8 cellular contexts compared by ENCODE assay signal in genomic region chr6:3068329-3069223, GRCh38. TPM values are rescaled to one million over a fixed set of nuclear protein-coding genes. Genes with fewer than 3 reads are reported as not detected.
DNase-seq lines count a peak whose midpoint lies in the region; ATAC-seq and TF ChIP-seq lines count a peak whose summit lies in the region.

RIPK1 (plus strand) TSS chr6:3068494; CDS start chr6:3076824, 8,330 bp downstream.

- intact Hi-C loops in stomach (cut with DNase I; ENCODE audit: low total_unique reads), result no loop called here

- TF ChIP-seq POLR2A in stomach (IDR thresholded peaks at IDR 0.05), result peak in 2 of 4 donors; percentile 31 to 66

- peak within 1 kb of the TSS; percentile 98 for H3K27ac Mint-ChIP-seq in nephron progenitor cell

- H3K4me1 ChIP-seq in KMS-11 (ENCODE audit: low read depth, poor library complexity, severe bottlenecking), result peaks cover 20% of the 10 kb centered on the region
- H3K4me1 ChIP-seq in stomach, result peaks cover 27 to 74% (median 53%) of the 10 kb centered on the region in 4 donors

- peaks cover 34% of the 10 kb centered on the region for H3K4me1 Mint-ChIP-seq in nephron progenitor cell

- 0 to 1% (median 1%) methylated on average over 54 to 112 of the region's 112 CpGs for WGBS in stomach, 5 donors

- H3K79me2 ChIP-seq in KMS-11 (ENCODE audit: insufficient read depth, low read depth), result peaks cover 18% of the 10 kb centered on the region

- H3K27me3 ChIP-seq in KMS-11 (ENCODE audit: insufficient read depth, low read depth), result no peaks in the 10 kb centered on the region
- no peaks in the 10 kb centered on the region for H3K27me3 ChIP-seq in stomach

- peak within 1 kb of the TSS; percentile 92 for H3K4me3 Mint-ChIP-seq in nephron progenitor cell

- peaks cover 22% of the 10 kb centered on the region for H3K27me3 Mint-ChIP-seq in nephron progenitor cell (ENCODE audit: low read depth, poor library complexity)

- H3K36me3 Mint-ChIP-seq in nephron progenitor cell (ENCODE audit: low read depth), result peaks cover 15% of the 10 kb centered on the region

- no peaks in the 10 kb centered on the region for H3K9me3 ChIP-seq in stomach

- no peaks in the 10 kb centered on the region for H4K20me1 ChIP-seq in KMS-11 (ENCODE audit: insufficient read depth)

- TF ChIP-seq CTCF in KMS-11 (conservative IDR thresholded peaks at IDR 0.05; ENCODE audit: low read depth, low read length) (0 out of 2 replicates have a peak, but pooled peaks have one; percentile 23), RWPE1 (conservative IDR thresholded peaks at IDR 0.05; ENCODE audit: low read depth) (peak; percentile 26; the same call in 1 of the 2 replicates), fibroblast of pulmonary artery (IDR thresholded peaks at IDR 0.05; ENCODE audit: low read length, missing control alignments) (peak; percentile 12), nephron progenitor cell (IDR thresholded peaks at IDR 0.05) (no peak), stomach (IDR thresholded peaks at IDR 0.05) (peak in 2 of 7 experiments; percentile 26 to 28)

- peak within 1 kb of the TSS; percentile 82 for H3K9ac ChIP-seq in KMS-11

- CTCF ChIA-PET in RWPE1 (lab: Yijun Ruan, JAX), result interaction anchor here (0.7 to 1.3 kb wide), 2 partner anchors 67 to 397 kb away, joined by 4 read pairs; no protein-coding TSS in a partner anchor

- no peak for TF ChIP-seq EP300 in stomach (IDR thresholded peaks at IDR 0.05)

- peaks cover 33% of the 10 kb centered on the region for H3K9me3 Mint-ChIP-seq in nephron progenitor cell

- H3K4me3 ChIP-seq in KMS-11 (IDR thresholded peaks at IDR 0.05; ENCODE audit: insufficient read depth, low read depth, low read length) (no peak within 1 kb of the TSS), fibroblast of pulmonary artery (replicated peaks; ENCODE audit: low read depth, low read length) (peak within 1 kb of the TSS; percentile 79), stomach (peak within 1 kb of the TSS; percentile 56 to 90 (median 73))

- peak within 1 kb of the TSS; percentile 72 for H3K4me2 ChIP-seq in KMS-11

- peak within 1 kb of the TSS; percentile 52 for H2AFZ ChIP-seq in KMS-11 (ENCODE audit: low read depth)

- ATAC-seq in GM21786 (IDR thresholded peaks at IDR 0.05; ENCODE audit: unreplicated experiment), result peak; percentile 84

- peak; percentile 92 for DNase-seq in EL
- DNase-seq in RWPE1 (ENCODE audit: low spot score), result peak; percentile 96
- peak; percentile 96 for DNase-seq in activated T-helper 9 cell treated with anti-CD3 and anti-CD28 coated beads, Interleukin-2, amount 50 U/mL, for 16 hours (ENCODE audit: low read depth)
- DNase-seq in fibroblast of pulmonary artery (ENCODE audit: low read depth), result peak; percentile 84
- peak; percentile 92 for DNase-seq in nephron progenitor cell
- peak; percentile 96 for DNase-seq in stomach

- H3K27ac ChIP-seq in KMS-11, result peak within 1 kb of the TSS; percentile 91
- H3K27ac ChIP-seq in RWPE1, result peak within 1 kb of the TSS; percentile 99
- H3K27ac ChIP-seq in stomach, result peak within 1 kb of the TSS; percentile 99 to 100 (median 100)

- POLR2A ChIA-PET in RWPE1 (lab: Yijun Ruan, JAX; ENCODE audit: low non-redundant PET), result interaction anchor here (0.6 to 1.0 kb wide), 2 partner anchors 11 to 79 kb away, joined by 3 to 5 read pairs; no protein-coding TSS in a partner anchor

- H3K36me3 ChIP-seq in KMS-11 (ENCODE audit: insufficient read depth) (no peaks in the 10 kb centered on the region), stomach (peaks cover 0 to 3% (median under 1%) of the 10 kb centered on the region in 4 donors)

RNA-seq across cellular contexts. Expression of gene RIPK1, which starts in this region (rescaled TPM):
- total RNA-seq in stomach, result 10 to 100 TPM in 4 of 5 donors, 1 to 10 TPM in 1; 4.9 to 25.5 (median 19.4) TPM
- polyA plus RNA-seq in stomach, result 10 to 100 TPM; 11.4 to 18.8 (median 13.0) TPM
